Comparison of ENCODE assay signal across 24 cellular contexts in genomic region chr21:41497836-41498235, GRCh38. TPM values are rescaled to one million over a fixed set of nuclear protein-coding genes. Genes with fewer than 3 reads are reported as not detected.
DNase-seq lines count a peak whose midpoint lies in the region; ATAC-seq and TF ChIP-seq lines count a peak whose summit lies in the region.
"Had no signal": no experiment of that assay in that cellular context is flagged by ENCODE, and none has a peak within 500 bp of the region (broad histone marks: within the 10 kb centered on the region; RNA-seq: fewer than 3 reads in every experiment).

No MANE protein-coding gene starts in this region.

- H4K20me1 ChIP-seq in hepatocyte (ENCODE audit: insufficient read depth, poor library complexity, severe bottlenecking), result peaks cover 3% of the 10 kb centered on the region
- H4K20me1 ChIP-seq: BLaER1 had no signal

- no peaks in the 10 kb centered on the region for H3K36me3 Mint-ChIP-seq in neural crest cell (ENCODE audit: low read depth)
- H3K36me3 Mint-ChIP-seq in type B pancreatic cell, result peaks cover 3% of the 10 kb centered on the region
- H3K36me3 Mint-ChIP-seq in CD4-positive, alpha-beta T cell (ENCODE audit: low read depth), result no peaks in the 10 kb centered on the region
- H3K36me3 Mint-ChIP-seq: CD8-positive, alpha-beta T cell; IgD-negative memory B cell had no signal

- H3K27me3 Mint-ChIP-seq in neural crest cell (ENCODE audit: low read depth) (peaks cover 42% of the 10 kb centered on the region), type B pancreatic cell (peaks cover 12% of the 10 kb centered on the region)
- peaks cover 46% of the 10 kb centered on the region for H3K27me3 Mint-ChIP-seq in CD4-positive, alpha-beta T cell

- no peak overlapping the region for H3K4me3 Mint-ChIP-seq in neural crest cell
- peak overlapping the region; percentile 57 for H3K4me3 Mint-ChIP-seq in type B pancreatic cell
- no peak overlapping the region for H3K4me3 Mint-ChIP-seq in CD4-positive, alpha-beta T cell
- H3K4me3 Mint-ChIP-seq: CD8-positive, alpha-beta T cell; IgD-negative memory B cell had no signal

- no peaks in the 10 kb centered on the region for H3K9me2 ChIP-seq in hepatocyte (replicated peaks; ENCODE audit: insufficient read depth)

- ATAC-seq in CD4-positive, alpha-beta T cell (ENCODE audit: poor library complexity), result no peak
- ATAC-seq: CD8-positive, alpha-beta T cell; HCT116 had no signal

- 45% methylated on average over 7 of the region's 7 CpGs for WGBS in hepatocyte (ENCODE audit: low lambda C conversion rate, missing lambda C conversion rate)

- peak overlapping the region; percentile 58 for H3K27ac Mint-ChIP-seq in neural crest cell (ENCODE audit: unreplicated experiment)
- H3K27ac Mint-ChIP-seq in type B pancreatic cell, result peak overlapping the region; percentile 86
- no peak overlapping the region for H3K27ac Mint-ChIP-seq in CD4-positive, alpha-beta T cell
- H3K27ac Mint-ChIP-seq: CD8-positive, alpha-beta T cell; IgD-negative memory B cell had no signal

- H2AFZ ChIP-seq in hepatocyte, result no peak overlapping the region

- intact Hi-C loops in CD4-positive, alpha-beta T cell (cut with DNase I, micrococcal nuclease), result no loop called here

- H3K79me2 ChIP-seq in hepatocyte, result peaks cover 75% of the 10 kb centered on the region

- no peaks in the 10 kb centered on the region for H3K9me3 ChIP-seq in hepatocyte (ENCODE audit: low read depth)
- H3K9me3 ChIP-seq in CD4-positive, alpha-beta T cell (ENCODE audit: control insufficient read depth, low read length), result no peaks in the 10 kb centered on the region
- H3K9me3 ChIP-seq: BLaER1 had no signal

- no peaks in the 10 kb centered on the region for H3K36me3 ChIP-seq in hepatocyte (replicated peaks; ENCODE audit: insufficient read depth, low read depth)
- H3K36me3 ChIP-seq: BLaER1 had no signal

- POLR2A ChIA-PET in CD4-positive, alpha-beta T cell (lab: Charles Lee), result no interaction called here

- TF ChIP-seq CTCF in LNCaP clone FGC (IDR thresholded peaks at IDR 0.05; ENCODE audit: control insufficient read depth, extremely low read depth, insufficient read depth), result no peak
- no peak for TF ChIP-seq CTCF in hepatocyte (IDR thresholded peaks at IDR 0.05; ENCODE audit: poor library complexity)
- TF ChIP-seq CTCF in neural crest cell (conservative IDR thresholded peaks at IDR 0.05), result no peak
- no peak for TF ChIP-seq CTCF in type B pancreatic cell (conservative IDR thresholded peaks at IDR 0.05)
- TF ChIP-seq CTCF in CD4-positive, alpha-beta T cell (IDR thresholded peaks at IDR 0.05), result no peak

- no peaks in the 10 kb centered on the region for H3K27me3 ChIP-seq in hepatocyte
- no peaks in the 10 kb centered on the region for H3K27me3 ChIP-seq in CD4-positive, alpha-beta T cell (ENCODE audit: control insufficient read depth, insufficient read depth, low read length)
- H3K27me3 ChIP-seq: BLaER1 had no signal

- peak overlapping the region; percentile 81 for H3K4me3 ChIP-seq in LNCaP clone FGC (ENCODE audit: low read depth, low read length)
- no peak overlapping the region for H3K4me3 ChIP-seq in hepatocyte
- H3K4me3 ChIP-seq: BLaER1 had no signal

- H3K4me1 ChIP-seq in hepatocyte (ENCODE audit: insufficient read depth), result peaks cover 31% of the 10 kb centered on the region
- H3K4me1 ChIP-seq: BLaER1 had no signal

- CTCF ChIA-PET in CD4-positive, alpha-beta T cell (lab: Charles Lee), result no interaction called here

- H3K27ac ChIP-seq in hepatocyte, result peak overlapping the region; percentile 95
- H3K27ac ChIP-seq in CD4-positive, alpha-beta T cell (ENCODE audit: low read depth, low read length), result no peak overlapping the region
- H3K27ac ChIP-seq: BLaER1, RWPE1 had no signal

- H3K9me3 Mint-ChIP-seq in neural crest cell, result no peaks in the 10 kb centered on the region
- no peaks in the 10 kb centered on the region for H3K9me3 Mint-ChIP-seq in type B pancreatic cell
- no peaks in the 10 kb centered on the region for H3K9me3 Mint-ChIP-seq in CD4-positive, alpha-beta T cell
- H3K9me3 Mint-ChIP-seq: CD8-positive, alpha-beta T cell; IgD-negative memory B cell had no signal

- DNase-seq in LNCaP clone FGC (ENCODE audit: low read depth), result no peak
- DNase-seq in hepatocyte (ENCODE audit: low spot score), result no peak
- DNase-seq in neural crest cell (ENCODE audit: low read depth, low spot score), result no peak
- DNase-seq in type B pancreatic cell (ENCODE audit: extremely low spot score, unreplicated experiment), result no peak
- DNase-seq in AML-193 (lab: John Stamatoyannopoulos, UW), result no peak
- no peak for DNase-seq in NCI-H526 treated with DMSO at 0.1 percent for 48 hours (lab: John Stamatoyannopoulos, UW)
- DNase-seq in CD4-positive, alpha-beta T cell, result no peak
- DNase-seq: Calu3; CD8-positive, alpha-beta T cell; DMS153; GOT3; MV-4-11; NCI-H1105 treated with DMSO at 0.1 percent for 48 hours; NCI-H2029 treated with DMSO at 0.1 percent for 48 hours; NCI-H226; NCI-H510A treated with DMSO at 0.1 percent for 48 hours; NCI-H774; NK-92 treated with Interleukin-12 subunit alpha and Interleukin-12 subunit beta, amount 100 ng/mL, for 24 hours; SHP77 treated with DMSO at 0.1 percent for 48 hours had no signal

- H3K4me1 Mint-ChIP-seq in neural crest cell, result no peaks in the 10 kb centered on the region
- H3K4me1 Mint-ChIP-seq in type B pancreatic cell (ENCODE audit: unreplicated experiment), result peaks cover 29% of the 10 kb centered on the region
- H3K4me1 Mint-ChIP-seq in CD4-positive, alpha-beta T cell (ENCODE audit: low read depth), result no peaks in the 10 kb centered on the region
- H3K4me1 Mint-ChIP-seq: IgD-negative memory B cell had no signal

- peak overlapping the region; percentile 59 for H3K4me2 ChIP-seq in hepatocyte
- H3K4me2 ChIP-seq: BLaER1 had no signal

RNA-seq across cellular contexts. Expression of gene TMPRSS2, which starts 10.1 kb away (rescaled TPM):
- 113 and 121 TPM in 2 replicates for total RNA-seq in hepatocyte
- 50.8 and 65.9 TPM in 2 replicates for polyA plus RNA-seq in hepatocyte
- total RNA-seq in neural crest cell, result not detected in 2 replicates
- 82.1 and 91.7 TPM in 2 replicates for total RNA-seq in type B pancreatic cell (ENCODE audit: low replicate concordance)
- not detected for total RNA-seq in CD4-positive, alpha-beta T cell
- total RNA-seq: CD8-positive, alpha-beta T cell; G401 had no signal
- polyA plus RNA-seq: IgD-negative memory B cell had no signal

Comparison
In these comparisons a context has a peak if more than half of its experiments do, and no peak if none do; other contexts are left out.
1. RNA of gene TMPRSS2, which starts 10.1 kb away (total RNA-seq): 113 to 121 TPM in hepatocyte and 82.1 to 91.7 TPM in type B pancreatic cell; not detected in neural crest cell and not detected in CD4-positive, alpha-beta T cell; every median in the first group is over 10 times any median in the second.